ENCODE assay signal across 1 cellular context in genomic region chr22:50310949-50311444, GRCh38.
TF ChIP-seq lines count a peak whose summit lies in the region.

No MANE protein-coding gene starts in this region.

TF ChIP-seq in HepG2, 621 proteins besides CTCF, POLR2A, EP300 and RAD21 (continued from another document and continues in another):
- TF ChIP-seq ZFP37 (CRISPR knock-in tag; IDR thresholded peaks at IDR 0.05; ENCODE audit: borderline replicate concordance) (no peak), PRDM10 (CRISPR knock-in tag; IDR thresholded peaks at IDR 0.05; ENCODE audit: low read depth) (0 out of 2 replicates have a peak, but pooled peaks have one; percentile 23), SRSF1 (optimal IDR thresholded peaks at IDR 0.05; ENCODE audit: low read depth, low read length) (no peak), ZNF687 (CRISPR knock-in tag; IDR thresholded peaks at IDR 0.05) (peak; percentile 70), SIX4 (CRISPR knock-in tag; IDR thresholded peaks at IDR 0.05) (no peak), ZNF720 (CRISPR knock-in tag; IDR thresholded peaks at IDR 0.05) (no peak), SRSF9 (IDR thresholded peaks at IDR 0.05; ENCODE audit: borderline replicate concordance, insufficient read depth, low read depth, low read length, poor library complexity, severe bottlenecking) (no peak), THAP9 (CRISPR knock-in tag; IDR thresholded peaks at IDR 0.05; ENCODE audit: borderline replicate concordance) (no peak), KAT2B (IDR thresholded peaks at IDR 0.05; ENCODE audit: borderline replicate concordance, low read depth, low read length) (no peak), THAP11 (CRISPR knock-in tag; IDR thresholded peaks at IDR 0.05) (no peak), ZNF547 (CRISPR knock-in tag; IDR thresholded peaks at IDR 0.05) (no peak), NFKB2 (CRISPR knock-in tag; IDR thresholded peaks at IDR 0.05; ENCODE audit: borderline replicate concordance) (no peak), ZFP90 (CRISPR knock-in tag; IDR thresholded peaks at IDR 0.05; ENCODE audit: borderline replicate concordance) (no peak), SETDB1 (CRISPR knock-in tag; IDR thresholded peaks at IDR 0.05; ENCODE audit: borderline replicate concordance) (no peak), MTERF4 (CRISPR knock-in tag; IDR thresholded peaks at IDR 0.05) (no peak), ZNF709 (CRISPR knock-in tag; IDR thresholded peaks at IDR 0.05) (no peak), NFKBIZ (CRISPR knock-in tag; IDR thresholded peaks at IDR 0.05) (no peak), ZNF841 (CRISPR knock-in tag; IDR thresholded peaks at IDR 0.05; ENCODE audit: borderline replicate concordance) (no peak), ZNF598 (CRISPR knock-in tag; IDR thresholded peaks at IDR 0.05; ENCODE audit: borderline replicate concordance) (no peak), HCFC1 (IDR thresholded peaks at IDR 0.05; ENCODE audit: low read depth, low read length) (no peak), MEIS2 (CRISPR knock-in tag; IDR thresholded peaks at IDR 0.05) (0 out of 2 replicates have a peak, but pooled peaks have one; percentile 31), NFYC (CRISPR knock-in tag; IDR thresholded peaks at IDR 0.05) (no peak), ZNF468 (CRISPR knock-in tag; IDR thresholded peaks at IDR 0.05) (no peak), ZNF747 (CRISPR knock-in tag; IDR thresholded peaks at IDR 0.05; ENCODE audit: borderline replicate concordance) (no peak), ZNF577 (CRISPR knock-in tag; IDR thresholded peaks at IDR 0.05; ENCODE audit: borderline replicate concordance, low read depth) (no peak), MTA1 (CRISPR knock-in tag; IDR thresholded peaks at IDR 0.05; ENCODE audit: borderline replicate concordance) (peak; percentile 35; the same call in 1 of the 2 replicates), ZNF350 (CRISPR knock-in tag; IDR thresholded peaks at IDR 0.05; ENCODE audit: borderline replicate concordance, low read depth) (no peak), ZNF503 (CRISPR knock-in tag; IDR thresholded peaks at IDR 0.05) (no peak), ZFX (CRISPR knock-in tag; IDR thresholded peaks at IDR 0.05; ENCODE audit: low read depth) (no peak; the same call in 1 of the 2 replicates), STAT6 (CRISPR knock-in tag; IDR thresholded peaks at IDR 0.05; ENCODE audit: borderline replicate concordance) (no peak), NBN (conservative IDR thresholded peaks at IDR 0.05) (no peak), NFAT5 (CRISPR knock-in tag; IDR thresholded peaks at IDR 0.05) (no peak), KMT2B (CRISPR knock-in tag; IDR thresholded peaks at IDR 0.05) (no peak), ZNF121 (CRISPR knock-in tag; IDR thresholded peaks at IDR 0.05) (no peak), ZNF589 (CRISPR knock-in tag; conservative IDR thresholded peaks at IDR 0.05) (no peak), NR3C1 (CRISPR knock-in tag; IDR thresholded peaks at IDR 0.05) (no peak), TFAP4 (IDR thresholded peaks at IDR 0.05; ENCODE audit: borderline replicate concordance, low read depth) (no peak), ZFP36 (IDR thresholded peaks at IDR 0.05; ENCODE audit: borderline replicate concordance, low read depth, low read length, partially characterized antibody) (no peak)
